In the genomic region with DNA sequence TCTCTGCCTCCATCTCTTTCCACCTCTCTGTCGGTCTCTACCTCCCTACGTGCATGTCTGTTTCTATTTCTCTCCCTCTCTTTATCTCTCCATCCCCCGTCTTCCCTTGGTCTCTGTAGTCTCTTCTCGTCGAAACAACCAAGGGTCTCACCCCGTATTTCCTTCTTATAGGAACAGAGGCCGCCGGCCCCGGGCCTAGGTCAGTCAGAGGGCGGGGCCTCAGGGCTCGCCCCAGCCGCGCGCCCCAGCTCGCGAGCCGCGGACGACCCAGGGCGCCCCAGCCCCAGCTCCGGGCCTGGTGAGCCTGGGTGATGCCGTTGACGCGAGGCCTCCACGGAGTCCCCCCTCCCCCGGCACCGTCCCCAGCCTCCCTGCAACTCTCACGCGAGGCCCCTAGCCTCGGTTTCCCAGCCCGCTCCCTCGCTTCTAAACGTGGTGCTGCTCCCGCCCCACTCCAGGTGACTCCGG, we compare ENCODE assay signal across 8 cellular contexts. TPM values are rescaled to one million over a fixed set of nuclear protein-coding genes. Genes with fewer than 3 reads are reported as not detected.
DNase-seq lines count a peak whose midpoint lies in the region; ATAC-seq and TF ChIP-seq lines count a peak whose summit lies in the region.

No MANE protein-coding gene starts in this region.

- H3K27me3 ChIP-seq in DOHH2 (ENCODE audit: control insufficient read depth, low read length) (no peaks in the 10 kb centered on the region), HUES48 (ENCODE audit: control insufficient read depth, insufficient read depth, low read length) (no peaks in the 10 kb centered on the region), body of pancreas (no peaks in the 10 kb centered on the region), left lung (no peaks in the 10 kb centered on the region), suprapubic skin (no peaks in the 10 kb centered on the region)

- H3K4me1 ChIP-seq in DOHH2 (ENCODE audit: control insufficient read depth, low read length), result peaks cover 14% of the 10 kb centered on the region
- no peaks in the 10 kb centered on the region for H3K4me1 ChIP-seq in HUES48 (ENCODE audit: control insufficient read depth, insufficient read depth, low read length)
- H3K4me1 ChIP-seq in body of pancreas, result peaks cover 8% of the 10 kb centered on the region
- no peaks in the 10 kb centered on the region for H3K4me1 ChIP-seq in left lung
- peaks cover 5% of the 10 kb centered on the region for H3K4me1 ChIP-seq in suprapubic skin

- H3K4me3 ChIP-seq in DOHH2 (ENCODE audit: low read length), result peak overlapping the region; percentile 77
- peak overlapping the region; percentile 66 for H3K4me3 ChIP-seq in HUES48 (ENCODE audit: low read depth, low read length)
- H3K4me3 ChIP-seq in body of pancreas, result peak overlapping the region; percentile 22 to 25
- peak overlapping the region; percentile 33 to 61 for H3K4me3 ChIP-seq in left lung
- peak overlapping the region; percentile 69 for H3K4me3 ChIP-seq in suprapubic skin

- H3K27ac ChIP-seq in DOHH2 (ENCODE audit: low read depth, low read length) (no peak overlapping the region), HUES48 (ENCODE audit: low read depth, low read length) (peak overlapping the region; percentile 6), body of pancreas (peak overlapping the region in 3 of 4 donors; percentile 47 to 75 (median 68)), left lung (peak overlapping the region; percentile 31 to 63), suprapubic skin (peak overlapping the region; percentile 81)

- no peak for DNase-seq in body of pancreas
- DNase-seq in left lung, result peak in 1 of 2 donors; percentile 80
- DNase-seq in suprapubic skin (ENCODE audit: low spot score in 2 of 2), result peak in 1 of 2 donors; percentile 69
- no peak for DNase-seq in CD1c-positive myeloid dendritic cell (ENCODE audit: extremely low spot score)
- no peak for DNase-seq in NCI-H2081 treated with DMSO at 0.1 percent for 48 hours (lab: John Stamatoyannopoulos, UW)

- TF ChIP-seq CTCF in DOHH2 (IDR thresholded peaks at IDR 0.05; ENCODE audit: low read depth, low read length, poor library complexity, severe bottlenecking), result no peak
- TF ChIP-seq CTCF in body of pancreas (IDR thresholded peaks at IDR 0.05), result no peak
- no peak for TF ChIP-seq CTCF in left lung (IDR thresholded peaks at IDR 0.05)
- TF ChIP-seq CTCF in suprapubic skin (IDR thresholded peaks at IDR 0.05), result no peak

- H4K20me1 ChIP-seq in DOHH2 (ENCODE audit: control insufficient read depth, insufficient read depth, low read depth, low read length), result no peaks in the 10 kb centered on the region

- intact Hi-C loops in body of pancreas (cut with DNase I), result no loop called here
- intact Hi-C loops in left lung (cut with DNase I), result no loop called here

- 0 to 3% methylated on average over 5 to 6 of the region's 35 CpGs for WGBS in body of pancreas, 2 donors
- WGBS in suprapubic skin, result 32% methylated on average over 32 of the region's 35 CpGs

- peak overlapping the region; percentile 80 for H3K4me2 ChIP-seq in DOHH2 (ENCODE audit: low read length)

- no peak for TF ChIP-seq EP300 in suprapubic skin (IDR thresholded peaks at IDR 0.05)

- peaks cover 9% of the 10 kb centered on the region for H3K79me2 ChIP-seq in DOHH2 (ENCODE audit: control insufficient read depth, low read length)

- TF ChIP-seq POLR2A in body of pancreas (IDR thresholded peaks at IDR 0.05) (no peak), suprapubic skin (IDR thresholded peaks at IDR 0.05) (no peak)

- H3K9me3 ChIP-seq in DOHH2 (ENCODE audit: control insufficient read depth, insufficient read depth, low read length), result no peaks in the 10 kb centered on the region
- H3K9me3 ChIP-seq in HUES48 (ENCODE audit: control insufficient read depth, insufficient read depth, low read length), result peaks cover 19% of the 10 kb centered on the region
- H3K9me3 ChIP-seq in body of pancreas, result no peaks in the 10 kb centered on the region
- H3K9me3 ChIP-seq in left lung, result no peaks in the 10 kb centered on the region
- no peaks in the 10 kb centered on the region for H3K9me3 ChIP-seq in suprapubic skin

- ATAC-seq in GM21360 (IDR thresholded peaks at IDR 0.05; ENCODE audit: unreplicated experiment), result peak; percentile 26
- ATAC-seq in body of pancreas, result peak; percentile 40
- peak; percentile 62 for ATAC-seq in left lung

- no peaks in the 10 kb centered on the region for H3F3A ChIP-seq in DOHH2 (ENCODE audit: control insufficient read depth, insufficient read depth)

- H3K9ac ChIP-seq in HUES48 (ENCODE audit: low read depth, low read length), result no peak overlapping the region

- H3K36me3 ChIP-seq in DOHH2 (ENCODE audit: control insufficient read depth, low read length), result peaks cover 2% of the 10 kb centered on the region; the same call in 1 of the 2 replicates
- peaks cover 15% of the 10 kb centered on the region for H3K36me3 ChIP-seq in HUES48 (ENCODE audit: control insufficient read depth, insufficient read depth, low read length)
- H3K36me3 ChIP-seq in body of pancreas (replicated peaks in 1 of 2; ENCODE audit: insufficient read depth in 1 of 2, low read depth in 2 of 2), result no peaks in the 10 kb centered on the region
- peaks cover 0 to 3% of the 10 kb centered on the region in 2 donors for H3K36me3 ChIP-seq in left lung
- H3K36me3 ChIP-seq in suprapubic skin, result peaks cover 9% of the 10 kb centered on the region

- no peaks in the 10 kb centered on the region for H3K9me2 ChIP-seq in DOHH2 (replicated peaks; ENCODE audit: control insufficient read depth, low read length)

RNA-seq across cellular contexts. Expression of a gene that starts 6.6 kb away (rescaled TPM):
- total RNA-seq in body of pancreas, result 10 to 100 TPM; 24.4 to 35.3 TPM
- total RNA-seq in left lung, result 10 to 100 TPM; 36.7 to 41.0 TPM
- 10 to 100 TPM; 40.8 to 60.5 (median 43.4) TPM for total RNA-seq in suprapubic skin

RNA-seq across cellular contexts. Expression of a gene that starts 6.8 kb away (rescaled TPM):
- 10 to 100 TPM; 43.6 to 48.1 TPM for total RNA-seq in body of pancreas
- 10 to 100 TPM; 56.3 to 68.2 TPM for total RNA-seq in left lung
- 10 to 100 TPM; 51.8 to 88.3 (median 71.9) TPM for total RNA-seq in suprapubic skin

RNA-seq across cellular contexts. Expression of a gene that starts 20.5 kb away (rescaled TPM):
- total RNA-seq in body of pancreas, result 10 to 100 TPM; 12.5 to 20.1 TPM
- 10 to 100 TPM; 38.0 to 39.4 TPM for total RNA-seq in left lung
- total RNA-seq in suprapubic skin, result 10 to 100 TPM; 17.1 to 32.3 (median 24.3) TPM

RNA-seq across cellular contexts. Expression of a gene that starts 27.9 kb away (rescaled TPM):
- total RNA-seq in body of pancreas, result 1 to 10 TPM; 2.3 to 7.9 TPM
- 10 to 100 TPM; 14.2 to 17.7 TPM for total RNA-seq in left lung
- total RNA-seq in suprapubic skin, result 10 to 100 TPM in 1 of 4 donors, 1 to 10 TPM in 3; 6.2 to 18.2 (median 8.7) TPM

RNA-seq across cellular contexts. Expression of a gene that starts 55.6 kb away (rescaled TPM):
- total RNA-seq in body of pancreas, result 100 to 1,000 TPM; 110 to 196 TPM
- 1 to 10 TPM; 2.3 to 3.9 TPM for total RNA-seq in left lung
- 1 to 10 TPM; 1.5 to 9.0 (median 2.4) TPM for total RNA-seq in suprapubic skin

Comparison
In these comparisons a context has a peak if more than half of its experiments do, and no peak if none do; other contexts are left out.
1. H3K4me3 ChIP-seq: peak in every context shown above with its lines; median percentile 77 in DOHH2; 69 in suprapubic skin; 66 in HUES48; 47 in left lung; 24 in body of pancreas.